In the genomic region with DNA sequence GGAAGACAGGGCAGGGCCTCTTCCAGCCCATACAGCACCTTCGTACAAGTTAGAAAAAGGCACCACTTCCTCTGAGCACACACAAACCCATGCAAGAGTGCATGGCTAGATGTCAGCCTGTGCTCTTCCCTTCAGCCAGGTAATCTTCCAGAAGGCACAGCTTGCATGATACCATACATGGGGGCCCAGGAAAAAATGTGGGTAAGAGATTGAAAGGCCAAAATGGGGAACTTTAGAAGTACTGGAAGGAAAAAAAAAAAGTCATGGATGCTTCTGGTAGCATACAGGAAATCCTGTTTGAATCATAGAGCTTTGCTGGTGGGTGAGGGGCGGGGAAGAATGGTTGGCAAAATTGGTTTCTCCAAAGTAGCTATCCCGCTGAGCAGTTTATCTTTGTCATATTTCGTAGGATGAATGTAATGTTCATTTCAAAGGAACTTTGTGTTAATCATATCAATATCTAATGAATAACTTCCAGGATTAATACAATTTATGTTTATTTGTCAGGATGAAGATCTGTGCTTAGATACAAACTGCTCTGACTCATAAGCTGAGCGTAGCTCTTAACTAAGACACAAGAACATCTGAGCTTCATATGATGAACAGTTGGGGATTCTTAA, we compare ENCODE assay signal across 8 cellular contexts.
A peak's percentile ranks its signal among the peaks of the same experiment; 100 is the strongest.
DNase-seq lines count a peak whose midpoint lies in the region; TF ChIP-seq lines count a peak whose summit lies in the region.
"Had no signal": no experiment of that assay in that cellular context is flagged by ENCODE, and none has a peak within 500 bp of the region (broad histone marks: within the 10 kb centered on the region; RNA-seq: fewer than 3 reads in every experiment).

No MANE protein-coding gene starts in this region.

- H3K9me3 ChIP-seq in neutrophil (no peaks in the 10 kb centered on the region), suprapubic skin (no peaks in the 10 kb centered on the region)

- TF ChIP-seq POLR2A in NB4 (IDR thresholded peaks at IDR 0.05; ENCODE audit: extremely low read depth, insufficient read length) (no peak), suprapubic skin (IDR thresholded peaks at IDR 0.05) (no peak)

- H3K27ac ChIP-seq in neutrophil (peak overlapping the region; percentile 5), suprapubic skin (no peak overlapping the region)

- no peak for TF ChIP-seq CTCF in NB4 (IDR thresholded peaks at IDR 0.05; ENCODE audit: low read depth, low read length)
- no peak for TF ChIP-seq CTCF in neutrophil (IDR thresholded peaks at IDR 0.05)
- no peak for TF ChIP-seq CTCF in suprapubic skin (IDR thresholded peaks at IDR 0.05)

- H3K36me3 ChIP-seq in neutrophil, result no peaks in the 10 kb centered on the region
- no peaks in the 10 kb centered on the region for H3K36me3 ChIP-seq in suprapubic skin

- H3K4me3 ChIP-seq in NB4 (ENCODE audit: low read depth, low read length) (no peak overlapping the region), neutrophil (ENCODE audit: low read depth in 1 of 2, low read length in 1 of 2) (no peak overlapping the region), suprapubic skin (no peak overlapping the region)

- H3K27me3 ChIP-seq in neutrophil, result no peaks in the 10 kb centered on the region
- no peaks in the 10 kb centered on the region for H3K27me3 ChIP-seq in suprapubic skin

- H3K4me1 ChIP-seq in neutrophil (ENCODE audit: control insufficient read depth in 1 of 2, insufficient read depth in 1 of 2, low read depth in 1 of 2, low read length in 1 of 2) (peaks cover 8 to 12% of the 10 kb centered on the region in 2 experiments), suprapubic skin (peaks cover 36% of the 10 kb centered on the region)

- no peak for TF ChIP-seq EP300 in suprapubic skin (IDR thresholded peaks at IDR 0.05)

- whole genome bisulfite sequencing in suprapubic skin, result 61% methylated on average over 5 of the region's 5 CpGs

- DNase-seq in GF-D8 (lab: John Stamatoyannopoulos, UW) (peak; percentile 52), NB4 (ENCODE audit: low read depth) (peak; percentile 67), amniotic epithelial cell (ENCODE audit: low read depth) (peak; percentile 96), NCI-H2081 (lab: John Stamatoyannopoulos, UW) (no peak), suprapubic skin (ENCODE audit: low spot score in 2 of 2) (no peak), DMS153 treated with DMSO at 0.1 percent for 48 hours (lab: John Stamatoyannopoulos, UW; ENCODE audit: unreplicated experiment) (no peak)
- DNase-seq: NCI-H1092 had no signal

Comparison
In these comparisons a context has a peak if more than half of its experiments do, and no peak if none do; other contexts are left out.
1. DNase-seq: peak in GF-D8 (single experiment), NB4 (single experiment) and amniotic epithelial cell (single experiment); none in NCI-H2081 (0 of 2), suprapubic skin (0 of 2) and DMS153 treated with DMSO at 0.1 percent for 48 hours (single experiment).